ENCODE assay signal across 8 cellular contexts in genomic region chrX:154437971-154438893, GRCh38. TPM values are rescaled to one million over a fixed set of nuclear protein-coding genes. Genes with fewer than 3 reads are reported as not detected.
DNase-seq lines count a peak whose midpoint lies in the region; ATAC-seq, FAIRE-seq and TF ChIP-seq lines count a peak whose summit lies in the region.

No MANE protein-coding gene starts in this region.

- TF ChIP-seq CTCF in kidney (IDR thresholded peaks at IDR 0.05; ENCODE audit: borderline replicate concordance, extremely low read depth, insufficient read depth) (no peak), foreskin keratinocyte (conservative IDR thresholded peaks at IDR 0.05) (no peak)

- DNase-seq in T-helper 1 cell (no peak), kidney (peak; percentile 60), foreskin keratinocyte (no peak), NCI-H146 (lab: John Stamatoyannopoulos, UW) (no peak), sciatic nerve (ENCODE audit: low spot score) (no peak)

- peak overlapping the region; percentile 79 for H3K27ac Mint-ChIP-seq in T-helper 1 cell treated with Interleukin-12 subunit alpha and Interleukin-12 subunit beta and Interleukin-4 antibody, amounts not matched to agents 30 μg/mL and 1 μg/mL, for 36 hours
- peak overlapping the region; percentile 75 for H3K27ac Mint-ChIP-seq in activated naive CD8-positive, alpha-beta T cell

- H3K4me1 ChIP-seq in kidney (ENCODE audit: control insufficient read depth in 1 of 2, insufficient read depth in 1 of 2, low read depth in 1 of 2, low read length in 2 of 2) = peaks cover 3 to 10% of the 10 kb centered on the region in 2 donors
- H3K4me1 ChIP-seq in subcutaneous abdominal adipose tissue (ENCODE audit: control insufficient read depth in 5 of 5, insufficient read depth in 5 of 5, low read length in 5 of 5) = peaks cover 1 to 22% (median 17%) of the 10 kb centered on the region in 5 donors
- H3K4me1 ChIP-seq in foreskin keratinocyte = no peaks in the 10 kb centered on the region

- H3K9ac ChIP-seq in kidney (ENCODE audit: low read length in 2 of 2) (peak overlapping the region; percentile 19 to 51), subcutaneous abdominal adipose tissue (ENCODE audit: low read length in 5 of 5) (peak overlapping the region in 2 of 5 donors; percentile 46 to 57)

- peaks cover 15% of the 10 kb centered on the region for H3K4me1 Mint-ChIP-seq in T-helper 1 cell treated with Interleukin-12 subunit alpha and Interleukin-12 subunit beta and Interleukin-4 antibody, amounts not matched to agents 30 μg/mL and 1 μg/mL, for 36 hours (ENCODE audit: low read depth)
- H3K4me1 Mint-ChIP-seq in activated naive CD8-positive, alpha-beta T cell (ENCODE audit: low read depth) = peaks cover 26% of the 10 kb centered on the region

- H3K9me3 ChIP-seq in kidney (ENCODE audit: control insufficient read depth in 1 of 2, low read length in 2 of 2) = no peaks in the 10 kb centered on the region
- peaks cover 0 to 2% (median 0%) of the 10 kb centered on the region in 5 donors for H3K9me3 ChIP-seq in subcutaneous abdominal adipose tissue (ENCODE audit: control insufficient read depth in 5 of 5, low read length in 5 of 5)

- peak overlapping the region; percentile 84 for H3K4me3 Mint-ChIP-seq in T-helper 1 cell treated with Interleukin-12 subunit alpha and Interleukin-12 subunit beta and Interleukin-4 antibody, amounts not matched to agents 30 μg/mL and 1 μg/mL, for 36 hours
- H3K4me3 Mint-ChIP-seq in activated naive CD8-positive, alpha-beta T cell = peak overlapping the region; percentile 85

- peaks cover 4 to 12% of the 10 kb centered on the region in 2 donors for H3K36me3 ChIP-seq in kidney (ENCODE audit: control insufficient read depth in 1 of 2, insufficient read depth in 2 of 2, low read length in 2 of 2)
- H3K36me3 ChIP-seq in subcutaneous abdominal adipose tissue (ENCODE audit: control insufficient read depth in 5 of 5, insufficient read depth in 5 of 5, low read length in 5 of 5) = peaks cover 0 to 61% (median 45%) of the 10 kb centered on the region in 5 donors

- FAIRE-seq in kidney (lab: Jason Lieb, UNC) = no peak

- H3K27me3 ChIP-seq in subcutaneous abdominal adipose tissue (ENCODE audit: control insufficient read depth in 5 of 5, insufficient read depth in 4 of 5, low read length in 5 of 5) = peaks cover 0 to 12% (median 3%) of the 10 kb centered on the region in 5 donors
- H3K27me3 ChIP-seq in foreskin keratinocyte = no peaks in the 10 kb centered on the region

- no peak for ATAC-seq in foreskin keratinocyte
- ATAC-seq in sciatic nerve = no peak

- intact Hi-C loops in kidney (cut with DNase I) = no loop called here
- intact Hi-C loops in sciatic nerve (cut with DNase I) = no loop called here

- H3K4me3 ChIP-seq in kidney (ENCODE audit: low read length in 2 of 2) = peak overlapping the region; percentile 49 to 63
- H3K4me3 ChIP-seq in subcutaneous abdominal adipose tissue (ENCODE audit: low read depth in 1 of 5, low read length in 5 of 5) = peak overlapping the region; percentile 55 to 76 (median 67)

- H3K9me3 Mint-ChIP-seq in T-helper 1 cell treated with Interleukin-12 subunit alpha and Interleukin-12 subunit beta and Interleukin-4 antibody, amounts not matched to agents 30 μg/mL and 1 μg/mL, for 36 hours = no peaks in the 10 kb centered on the region
- no peaks in the 10 kb centered on the region for H3K9me3 Mint-ChIP-seq in activated naive CD8-positive, alpha-beta T cell (ENCODE audit: low read depth)

- peaks cover 6% of the 10 kb centered on the region for H3K36me3 Mint-ChIP-seq in T-helper 1 cell treated with Interleukin-12 subunit alpha and Interleukin-12 subunit beta and Interleukin-4 antibody, amounts not matched to agents 30 μg/mL and 1 μg/mL, for 36 hours (ENCODE audit: low read depth)
- H3K36me3 Mint-ChIP-seq in activated naive CD8-positive, alpha-beta T cell = no peaks in the 10 kb centered on the region

- no peaks in the 10 kb centered on the region for H3K27me3 Mint-ChIP-seq in T-helper 1 cell treated with Interleukin-12 subunit alpha and Interleukin-12 subunit beta and Interleukin-4 antibody, amounts not matched to agents 30 μg/mL and 1 μg/mL, for 36 hours (ENCODE audit: low read depth)
- no peaks in the 10 kb centered on the region for H3K27me3 Mint-ChIP-seq in activated naive CD8-positive, alpha-beta T cell

- H3K27ac ChIP-seq in kidney (ENCODE audit: low read depth in 2 of 2, low read length in 2 of 2) (no peak overlapping the region), subcutaneous abdominal adipose tissue (ENCODE audit: low read depth, low read length) (no peak overlapping the region), foreskin keratinocyte (no peak overlapping the region)

RNA-seq across cellular contexts. Expression of gene GDI1, which starts 1.3 kb away (rescaled TPM):
- total RNA-seq in kidney (116 TPM), foreskin keratinocyte (56.3 and 56.8 TPM in 2 replicates), sciatic nerve (177 TPM)
- polyA plus RNA-seq in kidney (ENCODE audit: insufficient read depth, low read depth, low replicate concordance) (92.5 TPM), foreskin keratinocyte (59.0 and 60.1 TPM in 2 replicates)

RNA-seq across cellular contexts. Expression of gene FAM50A, which starts 5.7 kb away (rescaled TPM):
- total RNA-seq in kidney = 46.0 TPM
- polyA plus RNA-seq in kidney (ENCODE audit: insufficient read depth, low read depth, low replicate concordance) = 112 TPM
- total RNA-seq in foreskin keratinocyte = 42.2 and 45.8 TPM in 2 replicates
- 58.6 and 62.8 TPM in 2 replicates for polyA plus RNA-seq in foreskin keratinocyte
- 51.1 TPM for total RNA-seq in sciatic nerve

RNA-seq across cellular contexts. Expression of gene ATP6AP1, which starts 9.8 kb away (rescaled TPM):
- total RNA-seq in kidney (121 TPM), foreskin keratinocyte (44.3 and 51.0 TPM in 2 replicates), sciatic nerve (59.1 TPM)
- polyA plus RNA-seq in kidney (ENCODE audit: insufficient read depth, low read depth, low replicate concordance) (205 TPM), foreskin keratinocyte (64.2 and 67.0 TPM in 2 replicates)

RNA-seq across cellular contexts. Expression of gene PLXNA3, which starts 19.8 kb away (rescaled TPM):
- total RNA-seq in kidney (40.5 TPM), foreskin keratinocyte (14.4 and 16.0 TPM in 2 replicates), sciatic nerve (73.0 TPM)
- polyA plus RNA-seq in kidney (ENCODE audit: insufficient read depth, low read depth, low replicate concordance) (4.9 TPM), foreskin keratinocyte (10.1 and 11.9 TPM in 2 replicates)

RNA-seq across cellular contexts. Expression of gene TAFAZZIN, which starts 26.9 kb away (rescaled TPM):
- total RNA-seq in kidney (40.2 TPM), foreskin keratinocyte (26.5 and 31.9 TPM in 2 replicates), sciatic nerve (56.7 TPM)
- polyA plus RNA-seq in kidney (ENCODE audit: insufficient read depth, low read depth, low replicate concordance) (33.3 TPM), foreskin keratinocyte (36.2 and 36.4 TPM in 2 replicates)
